21 cellular contexts compared by ENCODE assay signal in genomic region chr7:72919256-72919775, GRCh38. TPM values are rescaled to one million over a fixed set of nuclear protein-coding genes. Genes with fewer than 3 reads are reported as not detected.
DNase-seq lines count a peak whose midpoint lies in the region; ATAC-seq, FAIRE-seq and TF ChIP-seq lines count a peak whose summit lies in the region.
"Had no signal": no experiment of that assay in that cellular context is flagged by ENCODE, and none has a peak within 500 bp of the region (broad histone marks: within the 10 kb centered on the region; RNA-seq: fewer than 3 reads in every experiment).

No MANE protein-coding gene starts in this region.

- no peaks in the 10 kb centered on the region for H3K27me3 ChIP-seq in pancreas

- no peaks in the 10 kb centered on the region for H3K36me3 ChIP-seq in pancreas

- WGBS in pancreas, 2 donors, result 58 to 74% methylated on average over 4 of the region's 4 CpGs

- H3K4me3 Mint-ChIP-seq in activated T-cell treated with anti-CD3 and anti-CD28 coated beads, Interleukin-2, amount 50 U/mL, for 72 hours, result no peak overlapping the region
- H3K4me3 Mint-ChIP-seq: CD14-positive monocyte had no signal

- peaks cover 7 to 18% (median 16%) of the 10 kb centered on the region in 3 donors for H3K4me1 ChIP-seq in pancreas

- H3K27ac Mint-ChIP-seq in activated T-cell treated with anti-CD3 and anti-CD28 coated beads, Interleukin-2, amount 50 U/mL, for 72 hours, result peak overlapping the region; percentile 91

- no peak for FAIRE-seq in pancreas (lab: Jason Lieb, UNC)
- FAIRE-seq: A204.1, G401.6, GM12891, H1 had no signal

- no peak for ATAC-seq in activated T-cell treated with anti-CD3 and anti-CD28 coated beads, Interleukin-2, amount 50 U/mL, for 72 hours (replicated peaks in 1 of 2)
- ATAC-seq in pancreas (no peak), GM18909 (IDR thresholded peaks at IDR 0.05; ENCODE audit: poor library complexity, unreplicated experiment) (no peak)
- ATAC-seq: Panc1 had no signal

- intact Hi-C loops in pancreas (cut with DNase I), result no loop called here

- DNase-seq in activated T-cell treated with anti-CD3 and anti-CD28 coated beads, Interleukin-2, amount 50 U/mL, for 72 hours, result no peak
- no peak for DNase-seq in activated T-cell treated with anti-CD3 and anti-CD28 coated beads, Interleukin-2, amount 50 U/mL, for 48 hours
- DNase-seq in M059J (ENCODE audit: low read depth) (peak; percentile 12), fibroblast of villous mesenchyme (ENCODE audit: low read depth) (peak; percentile 12), pancreas (no peak), SIG-M5 treated with dmso at 0.1 percent for 504 hours (lab: John Stamatoyannopoulos, UW; ENCODE audit: unreplicated experiment) (no peak), LoVo (ENCODE audit: low spot score) (no peak)
- DNase-seq: DMS53, KG1, NCI-H187 treated with DMSO at 0.1 percent for 48 hours, NCI-H2171, NCI-H446 treated with DMSO at 0.1 percent for 48 hours, NCI-H748 treated with DMSO at 0.1 percent for 48 hours, Right ventricle myocardium superior had no signal

- H3K27me3 Mint-ChIP-seq in activated T-cell treated with anti-CD3 and anti-CD28 coated beads, Interleukin-2, amount 50 U/mL, for 72 hours (ENCODE audit: low read depth), result no peaks in the 10 kb centered on the region

- no peaks in the 10 kb centered on the region for H3K9me3 ChIP-seq in pancreas

- TF ChIP-seq CTCF in fibroblast of villous mesenchyme (IDR thresholded peaks at IDR 0.05; ENCODE audit: insufficient read depth, low read depth, low read length) (no peak), pancreas (IDR thresholded peaks at IDR 0.05) (no peak)

- no peak overlapping the region for H3K4me3 ChIP-seq in fibroblast of villous mesenchyme (ENCODE audit: low read depth, low read length)
- no peak overlapping the region for H3K4me3 ChIP-seq in pancreas

- H3K27ac ChIP-seq in pancreas, result no peak overlapping the region

- peaks cover 4 to 14% of the 10 kb centered on the region in 2 donors for H3K36me3 Mint-ChIP-seq in activated T-cell treated with anti-CD3 and anti-CD28 coated beads, Interleukin-2, amount 50 U/mL, for 72 hours (ENCODE audit: insufficient read depth in 2 of 2)

- peaks cover 19% of the 10 kb centered on the region for H3K4me1 Mint-ChIP-seq in activated T-cell treated with anti-CD3 and anti-CD28 coated beads, Interleukin-2, amount 50 U/mL, for 72 hours (ENCODE audit: low read depth)

- H3K9me3 Mint-ChIP-seq in activated T-cell treated with anti-CD3 and anti-CD28 coated beads, Interleukin-2, amount 50 U/mL, for 72 hours, result no peaks in the 10 kb centered on the region
- H3K9me3 Mint-ChIP-seq: CD14-positive monocyte had no signal

RNA-seq across cellular contexts. Expression of gene POM121, which starts 5.6 kb away (rescaled TPM):
- 10 to 100 TPM; 63.4 to 68.0 TPM for total RNA-seq in activated T-cell treated with anti-CD3 and anti-CD28 coated beads, Interleukin-2, amount 50 U/mL, for 72 hours
- 5.7 and 9.8 TPM in 2 replicates for total RNA-seq in M059J (2014; rRNA removed; shearing (Covaris generic))
- 6.4 and 6.9 TPM in 2 replicates for total RNA-seq in fibroblast of villous mesenchyme
- 10 to 100 TPM; 11.9 to 19.0 (median 17.1) TPM for total RNA-seq in pancreas
- polyA plus RNA-seq in pancreas, result 10 to 100 TPM; 14.8 to 16.0 TPM

RNA-seq across cellular contexts. Expression of gene TRIM74, which starts 50.0 kb away (rescaled TPM):
- 1 to 10 TPM; 1.8 TPM for total RNA-seq in activated T-cell treated with anti-CD3 and anti-CD28 coated beads, Interleukin-2, amount 50 U/mL, for 72 hours
- total RNA-seq in M059J (2014; rRNA removed; shearing (Covaris generic)), result not detected in 2 replicates
- not detected in 2 replicates for total RNA-seq in fibroblast of villous mesenchyme
- total RNA-seq in pancreas, result 1 to 10 TPM in 3 of 6 donors, under 1 TPM in 3; 0.15 to 1.4 (median 0.99) TPM
- 1 to 10 TPM; 1.7 to 1.9 TPM for polyA plus RNA-seq in pancreas
- polyA plus RNA-seq: CD14-positive monocyte, H1 had no signal

Comparison
In these comparisons a context has a peak if more than half of its experiments do, and no peak if none do; other contexts are left out.
1. DNase-seq: peak in M059J (single experiment) and fibroblast of villous mesenchyme (single experiment); none in activated T-cell treated with anti-CD3 and anti-CD28 coated beads, Interleukin-2, amount 50 U/mL, for 72 hours (0 of 2), activated T-cell treated with anti-CD3 and anti-CD28 coated beads, Interleukin-2, amount 50 U/mL, for 48 hours (0 of 2), pancreas (0 of 6), SIG-M5 treated with dmso at 0.1 percent for 504 hours (single experiment) and LoVo (single experiment).